In the genomic region with DNA sequence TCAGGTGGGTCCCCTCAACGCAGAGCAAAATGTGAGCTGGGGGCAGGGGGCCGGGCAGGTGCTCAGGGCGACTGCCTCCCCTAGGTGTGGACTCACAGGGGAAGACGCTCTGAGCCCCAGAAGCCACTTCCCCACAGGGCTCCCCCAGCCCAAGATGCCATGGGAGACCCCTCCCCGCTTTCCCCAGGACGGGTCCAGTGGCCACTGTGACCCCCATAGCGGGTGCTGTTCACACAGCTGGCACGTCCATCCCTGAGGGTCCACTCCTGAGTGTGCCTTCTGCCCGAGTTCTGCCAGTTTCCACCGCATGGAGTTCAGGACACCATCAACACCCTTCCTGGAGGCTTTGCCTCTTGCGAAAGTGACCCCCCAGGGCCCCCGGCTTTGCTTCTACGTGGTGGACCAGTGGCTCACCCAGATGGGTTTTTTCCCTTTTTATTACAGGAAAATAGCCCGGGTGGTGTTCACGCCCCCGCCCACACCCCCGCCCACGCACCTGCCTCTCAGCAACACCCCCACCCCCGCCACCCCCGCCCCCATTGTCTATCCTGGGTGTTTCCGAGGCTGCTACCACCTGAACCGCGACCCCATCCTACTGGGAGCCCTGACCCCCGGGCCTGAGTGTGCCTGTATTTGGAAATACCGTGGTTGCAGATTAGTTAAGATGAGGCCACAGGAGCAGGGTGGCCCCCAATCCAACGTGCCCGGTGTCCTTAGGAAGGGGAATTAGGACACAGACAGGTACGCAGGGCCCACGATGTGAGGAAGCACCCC, we compare ENCODE assay signal across 1 cellular context.
TF ChIP-seq lines count a peak whose summit lies in the region.

No MANE protein-coding gene starts in this region.

TF ChIP-seq in WTC11, 78 proteins besides CTCF, POLR2A, EP300 and RAD21 (continued from another document):
- TF ChIP-seq, protein P1, sequence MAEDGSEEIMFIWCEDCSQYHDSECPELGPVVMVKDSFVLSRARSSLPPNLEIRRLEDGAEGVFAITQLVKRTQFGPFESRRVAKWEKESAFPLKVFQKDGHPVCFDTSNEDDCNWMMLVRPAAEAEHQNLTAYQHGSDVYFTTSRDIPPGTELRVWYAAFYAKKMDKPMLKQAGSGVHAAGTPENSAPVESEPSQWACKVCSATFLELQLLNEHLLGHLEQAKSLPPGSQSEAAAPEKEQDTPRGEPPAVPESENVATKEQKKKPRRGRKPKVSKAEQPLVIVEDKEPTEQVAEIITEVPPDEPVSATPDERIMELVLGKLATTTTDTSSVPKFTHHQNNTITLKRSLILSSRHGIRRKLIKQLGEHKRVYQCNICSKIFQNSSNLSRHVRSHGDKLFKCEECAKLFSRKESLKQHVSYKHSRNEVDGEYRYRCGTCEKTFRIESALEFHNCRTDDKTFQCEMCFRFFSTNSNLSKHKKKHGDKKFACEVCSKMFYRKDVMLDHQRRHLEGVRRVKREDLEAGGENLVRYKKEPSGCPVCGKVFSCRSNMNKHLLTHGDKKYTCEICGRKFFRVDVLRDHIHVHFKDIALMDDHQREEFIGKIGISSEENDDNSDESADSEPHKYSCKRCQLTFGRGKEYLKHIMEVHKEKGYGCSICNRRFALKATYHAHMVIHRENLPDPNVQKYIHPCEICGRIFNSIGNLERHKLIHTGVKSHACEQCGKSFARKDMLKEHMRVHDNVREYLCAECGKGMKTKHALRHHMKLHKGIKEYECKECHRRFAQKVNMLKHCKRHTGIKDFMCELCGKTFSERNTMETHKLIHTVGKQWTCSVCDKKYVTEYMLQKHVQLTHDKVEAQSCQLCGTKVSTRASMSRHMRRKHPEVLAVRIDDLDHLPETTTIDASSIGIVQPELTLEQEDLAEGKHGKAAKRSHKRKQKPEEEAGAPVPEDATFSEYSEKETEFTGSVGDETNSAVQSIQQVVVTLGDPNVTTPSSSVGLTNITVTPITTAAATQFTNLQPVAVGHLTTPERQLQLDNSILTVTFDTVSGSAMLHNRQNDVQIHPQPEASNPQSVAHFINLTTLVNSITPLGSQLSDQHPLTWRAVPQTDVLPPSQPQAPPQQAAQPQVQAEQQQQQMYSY (CRISPR knock-in tag; IDR thresholded peaks at IDR 0.05), result no peak
- TF ChIP-seq, protein P2, sequence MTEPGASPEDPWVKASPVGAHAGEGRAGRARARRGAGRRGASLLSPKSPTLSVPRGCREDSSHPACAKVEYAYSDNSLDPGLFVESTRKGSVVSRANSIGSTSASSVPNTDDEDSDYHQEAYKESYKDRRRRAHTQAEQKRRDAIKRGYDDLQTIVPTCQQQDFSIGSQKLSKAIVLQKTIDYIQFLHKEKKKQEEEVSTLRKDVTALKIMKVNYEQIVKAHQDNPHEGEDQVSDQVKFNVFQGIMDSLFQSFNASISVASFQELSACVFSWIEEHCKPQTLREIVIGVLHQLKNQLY (CRISPR knock-in tag; IDR thresholded peaks at IDR 0.05), result no peak
